Comparison of ENCODE assay signal across 11 cellular contexts in the genomic region with DNA sequence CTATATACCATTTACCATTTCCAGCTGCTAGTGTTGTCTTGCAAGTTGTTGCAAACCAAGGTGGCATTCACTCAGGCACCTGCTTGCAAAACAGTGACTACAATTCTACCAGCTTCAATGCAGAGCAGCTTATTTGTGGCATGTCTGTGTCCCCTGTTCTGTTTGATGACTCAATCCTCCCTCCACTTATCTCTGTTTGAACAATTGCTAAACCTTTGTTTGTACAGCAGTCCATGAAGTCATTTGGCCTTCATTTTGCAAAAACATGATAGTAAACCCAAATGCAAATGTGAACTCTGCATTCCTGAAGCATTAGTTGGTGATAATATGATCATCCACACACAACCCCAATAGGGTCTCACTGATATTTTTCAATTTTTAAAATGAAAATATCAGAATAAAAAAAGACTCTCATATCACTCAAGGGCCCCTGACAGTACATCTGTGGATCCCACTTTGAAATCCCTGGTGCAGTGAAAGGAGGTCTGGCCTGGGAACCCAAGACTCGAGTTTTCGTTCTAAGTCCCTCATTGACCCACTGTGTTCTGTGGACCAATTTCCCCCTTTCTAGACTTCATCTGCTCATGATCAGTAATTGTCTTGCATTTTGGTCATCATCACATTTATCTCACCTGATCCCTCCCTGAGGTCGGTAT.
A peak's percentile ranks its signal among the peaks of the same experiment; 100 is the strongest.
DNase-seq lines count a peak whose midpoint lies in the region; ATAC-seq, FAIRE-seq and TF ChIP-seq lines count a peak whose summit lies in the region.
"Had no signal": no experiment of that assay in that cellular context is flagged by ENCODE, and none has a peak within 500 bp of the region (broad histone marks: within the 10 kb centered on the region; RNA-seq: fewer than 3 reads in every experiment).

No MANE protein-coding gene starts in this region.

- H3K27ac ChIP-seq in endodermal cell (ENCODE audit: low read depth, low read length) = no peak overlapping the region
- H3K27ac ChIP-seq in small intestine (ENCODE audit: low read depth in 1 of 2, low read length in 1 of 2) = no peak overlapping the region
- no peak overlapping the region for H3K27ac ChIP-seq in naive thymus-derived CD4-positive, alpha-beta T cell (ENCODE audit: low read depth, low read length)
- no peak overlapping the region for H3K27ac ChIP-seq in thyroid gland
- H3K27ac ChIP-seq in testis = no peak overlapping the region
- H3K27ac ChIP-seq: BLaER1 had no signal

- no peaks in the 10 kb centered on the region for H3K9me3 ChIP-seq in endodermal cell (ENCODE audit: control insufficient read depth, low read length)
- H3K9me3 ChIP-seq in small intestine (ENCODE audit: control insufficient read depth, low read depth) = no peaks in the 10 kb centered on the region
- no peaks in the 10 kb centered on the region for H3K9me3 ChIP-seq in naive thymus-derived CD4-positive, alpha-beta T cell (ENCODE audit: control insufficient read depth in 2 of 3, low read length in 3 of 3)
- H3K9me3 ChIP-seq in thyroid gland = no peaks in the 10 kb centered on the region
- H3K9me3 ChIP-seq in testis = no peaks in the 10 kb centered on the region
- H3K9me3 ChIP-seq: BLaER1 had no signal

- TF ChIP-seq CTCF in endodermal cell (conservative IDR thresholded peaks at IDR 0.05) (no peak), thyroid gland (IDR thresholded peaks at IDR 0.05) (no peak), testis (IDR thresholded peaks at IDR 0.05) (no peak)

- H3K9ac ChIP-seq in endodermal cell (ENCODE audit: extremely low read depth, low read length, poor library complexity, severe bottlenecking) = no peak overlapping the region
- H3K9ac ChIP-seq: BLaER1 had no signal

- no peaks in the 10 kb centered on the region for H3K36me3 ChIP-seq in endodermal cell (ENCODE audit: control insufficient read depth, insufficient read depth, low read length)
- no peaks in the 10 kb centered on the region for H3K36me3 ChIP-seq in small intestine (ENCODE audit: control insufficient read depth in 2 of 2, insufficient read depth in 2 of 2, low read length in 2 of 2)
- no peaks in the 10 kb centered on the region for H3K36me3 ChIP-seq in naive thymus-derived CD4-positive, alpha-beta T cell (ENCODE audit: control insufficient read depth in 2 of 3, insufficient read depth in 3 of 3, low read length in 3 of 3)
- H3K36me3 ChIP-seq in thyroid gland = no peaks in the 10 kb centered on the region
- H3K36me3 ChIP-seq in testis (ENCODE audit: low read depth, missing control alignments) = no peaks in the 10 kb centered on the region
- H3K36me3 ChIP-seq: BLaER1 had no signal

- POLR2A ChIA-PET in naive thymus-derived CD4-positive, alpha-beta T cell (lab: Charles Lee) = no interaction called here

- 93 to 100% methylated on average over 3 of the region's 3 CpGs for WGBS in endodermal cell (ENCODE audit: insufficient coverage in 1 of 2, insufficient read length in 1 of 2), 2 experiments
- WGBS in small intestine, 3 donors = 63 to 82% (median 71%) methylated on average over 3 of the region's 3 CpGs
- WGBS in thyroid gland, 2 donors = 92 to 95% methylated on average over 3 of the region's 3 CpGs
- 74 to 90% methylated on average over 3 of the region's 3 CpGs for WGBS in testis, 2 donors

- H3K36me3 Mint-ChIP-seq in activated T-cell treated with anti-CD3 and anti-CD28 coated beads, Interleukin-2, amount 50 U/mL, for 72 hours (ENCODE audit: insufficient read depth in 2 of 2) = no peaks in the 10 kb centered on the region
- no peaks in the 10 kb centered on the region for H3K36me3 Mint-ChIP-seq in endodermal cell (ENCODE audit: low read depth)
- H3K36me3 Mint-ChIP-seq in naive thymus-derived CD4-positive, alpha-beta T cell = no peaks in the 10 kb centered on the region

- intact Hi-C loops in naive thymus-derived CD4-positive, alpha-beta T cell (cut with micrococcal nuclease) = no loop called here
- intact Hi-C loops in thyroid gland (cut with DNase I) = no loop called here
- intact Hi-C loops in testis (cut with DNase I; ENCODE audit: low total_unique reads) = no loop called here

- no peak overlapping the region for H3K4me3 Mint-ChIP-seq in activated T-cell treated with anti-CD3 and anti-CD28 coated beads, Interleukin-2, amount 50 U/mL, for 72 hours
- H3K4me3 Mint-ChIP-seq in endodermal cell = no peak overlapping the region
- H3K4me3 Mint-ChIP-seq in naive thymus-derived CD4-positive, alpha-beta T cell = no peak overlapping the region

- H3K4me3 ChIP-seq in endodermal cell (ENCODE audit: low read length) (no peak overlapping the region), small intestine (ENCODE audit: low read depth in 1 of 2, low read length in 2 of 2) (no peak overlapping the region), thyroid gland (replicated peaks in 1 of 3) (no peak overlapping the region), testis (no peak overlapping the region)
- H3K4me3 ChIP-seq in naive thymus-derived CD4-positive, alpha-beta T cell (ENCODE audit: low read length) = no peak overlapping the region
- H3K4me3 ChIP-seq: BLaER1 had no signal

- TF ChIP-seq POLR2A in thyroid gland (IDR thresholded peaks at IDR 0.05) = no peak
- TF ChIP-seq POLR2A in testis (IDR thresholded peaks at IDR 0.05) = no peak

- H3K27me3 ChIP-seq in endodermal cell (ENCODE audit: control insufficient read depth, insufficient read depth, low read length, poor library complexity, severe bottlenecking) (no peaks in the 10 kb centered on the region), small intestine (ENCODE audit: control insufficient read depth in 2 of 2, insufficient read depth in 2 of 2, low read length in 2 of 2) (no peaks in the 10 kb centered on the region), thyroid gland (no peaks in the 10 kb centered on the region), testis (no peaks in the 10 kb centered on the region)
- H3K27me3 ChIP-seq in naive thymus-derived CD4-positive, alpha-beta T cell (ENCODE audit: control insufficient read depth in 2 of 2, insufficient read depth in 2 of 2, low read length in 2 of 2) = no peaks in the 10 kb centered on the region
- H3K27me3 ChIP-seq: BLaER1 had no signal

- no peak overlapping the region for H3K27ac Mint-ChIP-seq in activated T-cell treated with anti-CD3 and anti-CD28 coated beads, Interleukin-2, amount 50 U/mL, for 72 hours
- H3K27ac Mint-ChIP-seq in endodermal cell = no peak overlapping the region
- no peak overlapping the region for H3K27ac Mint-ChIP-seq in naive thymus-derived CD4-positive, alpha-beta T cell

- H3K4me1 ChIP-seq in endodermal cell (ENCODE audit: control insufficient read depth, insufficient read depth, low read length) = peaks cover 4% of the 10 kb centered on the region
- H3K4me1 ChIP-seq in small intestine (ENCODE audit: control insufficient read depth in 2 of 2, insufficient read depth in 1 of 2, low read depth in 1 of 2, low read length in 1 of 2) = no peaks in the 10 kb centered on the region
- no peaks in the 10 kb centered on the region for H3K4me1 ChIP-seq in naive thymus-derived CD4-positive, alpha-beta T cell (ENCODE audit: control insufficient read depth in 2 of 2, insufficient read depth in 2 of 2, low read length in 2 of 2)
- peaks cover 0 to 21% of the 10 kb centered on the region in 2 donors for H3K4me1 ChIP-seq in thyroid gland
- H3K4me1 ChIP-seq in testis = no peaks in the 10 kb centered on the region

- no peaks in the 10 kb centered on the region for H3K4me1 Mint-ChIP-seq in activated T-cell treated with anti-CD3 and anti-CD28 coated beads, Interleukin-2, amount 50 U/mL, for 72 hours (ENCODE audit: low read depth)
- H3K4me1 Mint-ChIP-seq in endodermal cell = peaks cover 15% of the 10 kb centered on the region
- peaks cover 0 to 12% (median 0%) of the 10 kb centered on the region in 7 donors for H3K4me1 Mint-ChIP-seq in naive thymus-derived CD4-positive, alpha-beta T cell

- peak; percentile 47 to 60 for ATAC-seq in activated T-cell treated with anti-CD3 and anti-CD28 coated beads, Interleukin-2, amount 50 U/mL, for 72 hours (replicated peaks in 1 of 2)
- no peak for ATAC-seq in naive thymus-derived CD4-positive, alpha-beta T cell

- H3K27me3 Mint-ChIP-seq in activated T-cell treated with anti-CD3 and anti-CD28 coated beads, Interleukin-2, amount 50 U/mL, for 72 hours (ENCODE audit: low read depth) = peaks cover 8% of the 10 kb centered on the region
- peaks cover 3% of the 10 kb centered on the region for H3K27me3 Mint-ChIP-seq in endodermal cell (ENCODE audit: insufficient read depth)
- peaks cover 0 to 8% (median 4%) of the 10 kb centered on the region in 5 donors for H3K27me3 Mint-ChIP-seq in naive thymus-derived CD4-positive, alpha-beta T cell

- no peaks in the 10 kb centered on the region for H3K9me3 Mint-ChIP-seq in activated T-cell treated with anti-CD3 and anti-CD28 coated beads, Interleukin-2, amount 50 U/mL, for 72 hours
- no peaks in the 10 kb centered on the region for H3K9me3 Mint-ChIP-seq in endodermal cell
- H3K9me3 Mint-ChIP-seq in naive thymus-derived CD4-positive, alpha-beta T cell = no peaks in the 10 kb centered on the region

- CTCF ChIA-PET in naive thymus-derived CD4-positive, alpha-beta T cell (lab: Charles Lee) = no interaction called here

- no peak for DNase-seq in activated T-cell treated with anti-CD3 and anti-CD28 coated beads, Interleukin-2, amount 50 U/mL, for 72 hours
- DNase-seq in activated T-cell treated with anti-CD3 and anti-CD28 coated beads for 4 hours (no peak), NCI-H345 (lab: John Stamatoyannopoulos, UW) (peak; percentile 88), endodermal cell (peak; percentile 1), small intestine (peak; percentile 43), thyroid gland (no peak), testis (no peak)
- DNase-seq in naive thymus-derived CD4-positive, alpha-beta T cell = no peak
- DNase-seq: right cardiac atrium, substantia nigra had no signal

- no peak for FAIRE-seq in small intestine (lab: Jason Lieb, UNC)

Comparison
In these comparisons a context has a peak if more than half of its experiments do, and no peak if none do; other contexts are left out.
1. DNase-seq: peak in NCI-H345 (single experiment), endodermal cell (single experiment) and small intestine (single experiment); none in activated T-cell treated with anti-CD3 and anti-CD28 coated beads, Interleukin-2, amount 50 U/mL, for 72 hours (0 of 2), activated T-cell treated with anti-CD3 and anti-CD28 coated beads for 4 hours (single experiment), naive thymus-derived CD4-positive, alpha-beta T cell (0 of 9), thyroid gland (0 of 2) and testis (single experiment).